12 cellular contexts compared by ENCODE assay signal in genomic region chr2:27857417-27858172, GRCh38. TPM values are rescaled to one million over a fixed set of nuclear protein-coding genes. Genes with fewer than 3 reads are reported as not detected.
DNase-seq lines count a peak whose midpoint lies in the region; TF ChIP-seq lines count a peak whose summit lies in the region.
"Had no signal": no experiment of that assay in that cellular context is flagged by ENCODE, and none has a peak within 500 bp of the region (broad histone marks: within the 10 kb centered on the region; RNA-seq: fewer than 3 reads in every experiment).

No MANE protein-coding gene starts in this region.

- CTCF ChIA-PET in BJ (lab: Yijun Ruan, JAX): no interaction called here

- no peaks in the 10 kb centered on the region for H3K4me1 Mint-ChIP-seq in T-helper 1 cell treated with Interleukin-12 subunit alpha and Interleukin-12 subunit beta and Interleukin-4 antibody, amounts not matched to agents 30 μg/mL and 1 μg/mL, for 36 hours (ENCODE audit: low read depth)
- H3K4me1 Mint-ChIP-seq: endodermal cell had no signal

- H3K27me3 Mint-ChIP-seq in T-helper 1 cell treated with Interleukin-12 subunit alpha and Interleukin-12 subunit beta and Interleukin-4 antibody, amounts not matched to agents 30 μg/mL and 1 μg/mL, for 36 hours (ENCODE audit: low read depth): no peaks in the 10 kb centered on the region

- POLR2A ChIA-PET in BJ (lab: Charles Lee): no interaction called here

- H3K36me3 ChIP-seq in BJ (ENCODE audit: control insufficient read depth, insufficient read depth, low read length) (no peaks in the 10 kb centered on the region), ascending aorta (no peaks in the 10 kb centered on the region)
- H3K36me3 ChIP-seq: prostate gland had no signal

- H3K27ac ChIP-seq in ascending aorta: no peak overlapping the region
- H3K27ac ChIP-seq: prostate gland had no signal

- H3K4me3 Mint-ChIP-seq in T-helper 1 cell treated with Interleukin-12 subunit alpha and Interleukin-12 subunit beta and Interleukin-4 antibody, amounts not matched to agents 30 μg/mL and 1 μg/mL, for 36 hours: no peak overlapping the region
- H3K4me3 Mint-ChIP-seq: endodermal cell had no signal

- intact Hi-C loops in ascending aorta (cut with DNase I): no loop called here

- H3K27me3 ChIP-seq in BJ (ENCODE audit: control insufficient read depth, insufficient read depth, low read length): no peaks in the 10 kb centered on the region
- no peaks in the 10 kb centered on the region for H3K27me3 ChIP-seq in ascending aorta

- peaks cover 0 to 6% of the 10 kb centered on the region in 2 donors for H3K9me3 ChIP-seq in ascending aorta
- H3K9me3 ChIP-seq: prostate gland had no signal

- in situ Hi-C loops in KBM-7 (cut with MboI; ENCODE audit: low pct_unique_long_range_greater_than_20kb, low sequenced_read_pairs): no loop called here

- no peaks in the 10 kb centered on the region for H3K9me3 Mint-ChIP-seq in T-helper 1 cell treated with Interleukin-12 subunit alpha and Interleukin-12 subunit beta and Interleukin-4 antibody, amounts not matched to agents 30 μg/mL and 1 μg/mL, for 36 hours

- DNase-seq in AG08395 (ENCODE audit: low spot score): peak; percentile 65
- DNase-seq in BJ (ENCODE audit: low read depth): peak; percentile 62
- DNase-seq in fibroblast of mammary gland (ENCODE audit: low read depth): peak; percentile 85
- DNase-seq in ascending aorta (ENCODE audit: low spot score in 2 of 2): no peak
- no peak for DNase-seq in KBM-7
- no peak for DNase-seq in NOMO-1 treated with DMSO at 0.1 percent for 48 hours (lab: John Stamatoyannopoulos, UW; ENCODE audit: unreplicated experiment)
- DNase-seq: endodermal cell, NCI-H1694, NCI-H774 had no signal

- no peak overlapping the region for H3K4me3 ChIP-seq in BJ (ENCODE audit: low read depth, low read length)
- H3K4me3 ChIP-seq in fibroblast of mammary gland (ENCODE audit: control insufficient read depth, low read depth, low read length): no peak overlapping the region
- H3K4me3 ChIP-seq in ascending aorta: no peak overlapping the region
- H3K4me3 ChIP-seq: GM12878, prostate gland had no signal

- H3K27ac Mint-ChIP-seq in T-helper 1 cell treated with Interleukin-12 subunit alpha and Interleukin-12 subunit beta and Interleukin-4 antibody, amounts not matched to agents 30 μg/mL and 1 μg/mL, for 36 hours: peak overlapping the region; percentile 50
- H3K27ac Mint-ChIP-seq: endodermal cell had no signal

- H3K4me1 ChIP-seq in ascending aorta: no peaks in the 10 kb centered on the region
- H3K4me1 ChIP-seq: prostate gland had no signal

- no peak for TF ChIP-seq CTCF in BJ (IDR thresholded peaks at IDR 0.05; ENCODE audit: insufficient read depth, low read depth, low read length)
- no peak for TF ChIP-seq CTCF in fibroblast of mammary gland (conservative IDR thresholded peaks at IDR 0.05; ENCODE audit: control insufficient read depth, insufficient read depth, low read depth, low read length)
- no peak for TF ChIP-seq CTCF in ascending aorta (IDR thresholded peaks at IDR 0.05)

- H3K36me3 Mint-ChIP-seq in T-helper 1 cell treated with Interleukin-12 subunit alpha and Interleukin-12 subunit beta and Interleukin-4 antibody, amounts not matched to agents 30 μg/mL and 1 μg/mL, for 36 hours (ENCODE audit: low read depth): no peaks in the 10 kb centered on the region

RNA-seq across cellular contexts. Expression of gene RBKS, which starts 32.6 kb away (rescaled TPM):
- 1.8 and 2.2 TPM in 2 replicates for polyA plus RNA-seq in BJ (2011; rRNA removed)
- 0.76 and 0.82 TPM in 2 replicates for polyA minus RNA-seq in BJ (2011; rRNA and poly(A)+ RNA removed)
- not detected for total RNA-seq in ascending aorta

RNA-seq across cellular contexts. Expression of gene BABAM2, which starts 32.9 kb away (rescaled TPM):
- 32.6 and 47.4 TPM in 2 replicates for polyA plus RNA-seq in BJ (2011; rRNA removed)
- polyA minus RNA-seq in BJ (2011; rRNA and poly(A)+ RNA removed): 22.7 and 26.7 TPM in 2 replicates
- 19.6 TPM for total RNA-seq in ascending aorta

Comparison
In these comparisons a context has a peak if more than half of its experiments do, and no peak if none do; other contexts are left out.
1. DNase-seq: peak in AG08395 (single experiment), BJ (single experiment) and fibroblast of mammary gland (single experiment); none in ascending aorta (0 of 2), KBM-7 (single experiment) and NOMO-1 treated with DMSO at 0.1 percent for 48 hours (single experiment).